In the genomic region with DNA sequence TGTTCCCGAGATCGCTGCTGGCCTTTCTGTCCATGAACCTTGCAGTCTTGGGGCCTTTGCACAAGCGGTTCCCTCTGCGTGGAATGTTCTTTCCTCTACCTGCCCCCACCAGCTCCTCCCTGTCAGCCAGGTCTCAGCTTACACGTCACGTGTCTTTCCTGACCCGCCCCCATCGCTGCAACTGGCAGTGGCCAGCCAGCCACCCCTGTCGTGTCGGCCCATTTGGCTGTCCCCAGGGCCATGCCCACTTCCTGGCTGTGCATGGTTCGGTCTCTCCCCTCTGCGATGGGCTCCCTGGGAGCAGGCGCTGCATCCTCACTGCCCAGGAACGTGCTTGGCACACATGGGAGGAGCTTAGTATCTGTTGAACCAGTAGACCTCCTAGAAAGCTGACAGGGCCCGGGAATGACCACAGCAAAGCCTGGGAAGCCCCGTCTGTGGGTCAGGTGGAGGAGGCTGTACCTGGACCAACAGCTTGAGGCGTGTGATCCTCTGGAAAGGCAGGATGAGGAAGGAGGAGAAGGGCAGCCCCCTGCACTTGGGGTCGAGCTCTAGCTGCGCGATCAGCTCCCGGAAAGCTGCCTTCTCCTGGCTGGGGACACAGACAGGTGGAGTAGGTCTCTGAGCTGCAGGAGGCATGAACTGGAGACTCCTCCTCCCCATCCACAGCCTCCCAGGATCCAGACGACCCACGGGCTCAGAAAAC, we compare ENCODE assay signal across 11 cellular contexts. TPM values are rescaled to one million over a fixed set of nuclear protein-coding genes. Genes with fewer than 3 reads are reported as not detected.
DNase-seq lines count a peak whose midpoint lies in the region; ATAC-seq and TF ChIP-seq lines count a peak whose summit lies in the region.
"Had no signal": no experiment of that assay in that cellular context is flagged by ENCODE, and none has a peak within 500 bp of the region (broad histone marks: within the 10 kb centered on the region; RNA-seq: fewer than 3 reads in every experiment).

No MANE protein-coding gene starts in this region.

- H3K4me1 Mint-ChIP-seq in endodermal cell (peaks cover 11% of the 10 kb centered on the region), osteocyte (ENCODE audit: unreplicated experiment) (peaks cover 10% of the 10 kb centered on the region)
- H3K4me1 Mint-ChIP-seq: activated naive CD4-positive, alpha-beta T cell treated with anti-CD3 and anti-CD28 coated beads, Interleukin-2, amount 50 U/mL, for 24 hours had no signal

- no peak overlapping the region for H3K4me3 ChIP-seq in endodermal cell (ENCODE audit: low read length)
- no peak overlapping the region for H3K4me3 ChIP-seq in sigmoid colon
- no peak overlapping the region for H3K4me3 ChIP-seq in vagina

- intact Hi-C loops in sigmoid colon (cut with DNase I) (no loop called here), vagina (cut with DNase I) (no loop called here)

- no peaks in the 10 kb centered on the region for H3K4me1 ChIP-seq in endodermal cell (ENCODE audit: control insufficient read depth, insufficient read depth, low read length)
- peaks cover 0 to 6% (median 0%) of the 10 kb centered on the region in 4 donors for H3K4me1 ChIP-seq in sigmoid colon
- H3K4me1 ChIP-seq in vagina: peaks cover 7% of the 10 kb centered on the region

- ATAC-seq in HG03460 (IDR thresholded peaks at IDR 0.05; ENCODE audit: unreplicated experiment): no peak

- WGBS in endodermal cell (ENCODE audit: insufficient coverage in 1 of 2, insufficient read length in 1 of 2), 2 experiments: 49 to 56% methylated on average over 8 to 23 of the region's 23 CpGs
- WGBS in sigmoid colon, 2 donors: 57 to 79% methylated on average over 23 of the region's 23 CpGs

- no peaks in the 10 kb centered on the region for H3K36me3 Mint-ChIP-seq in endodermal cell (ENCODE audit: low read depth)
- H3K36me3 Mint-ChIP-seq in osteocyte (ENCODE audit: unreplicated experiment): no peaks in the 10 kb centered on the region
- H3K36me3 Mint-ChIP-seq: activated naive CD4-positive, alpha-beta T cell treated with anti-CD3 and anti-CD28 coated beads, Interleukin-2, amount 50 U/mL, for 24 hours had no signal

- H3K27me3 Mint-ChIP-seq in endodermal cell (ENCODE audit: insufficient read depth) (no peaks in the 10 kb centered on the region), osteocyte (ENCODE audit: unreplicated experiment) (no peaks in the 10 kb centered on the region)
- H3K27me3 Mint-ChIP-seq: activated naive CD4-positive, alpha-beta T cell treated with anti-CD3 and anti-CD28 coated beads, Interleukin-2, amount 50 U/mL, for 24 hours had no signal

- H3K9me3 Mint-ChIP-seq in endodermal cell: no peaks in the 10 kb centered on the region
- H3K9me3 Mint-ChIP-seq in osteocyte (ENCODE audit: unreplicated experiment): no peaks in the 10 kb centered on the region
- H3K9me3 Mint-ChIP-seq: activated naive CD4-positive, alpha-beta T cell treated with anti-CD3 and anti-CD28 coated beads, Interleukin-2, amount 50 U/mL, for 24 hours; neural crest cell had no signal

- no peak for TF ChIP-seq EP300 in sigmoid colon (IDR thresholded peaks at IDR 0.05)

- no peak overlapping the region for H3K9ac ChIP-seq in endodermal cell (ENCODE audit: extremely low read depth, low read length, poor library complexity, severe bottlenecking)
- H3K9ac ChIP-seq: KMS-11 had no signal

- H3K4me3 Mint-ChIP-seq in endodermal cell (peak overlapping the region; percentile 46), osteocyte (ENCODE audit: unreplicated experiment) (no peak overlapping the region)
- H3K4me3 Mint-ChIP-seq: activated naive CD4-positive, alpha-beta T cell treated with anti-CD3 and anti-CD28 coated beads, Interleukin-2, amount 50 U/mL, for 24 hours; neural crest cell had no signal

- H3K27ac Mint-ChIP-seq in endodermal cell: peak overlapping the region; percentile 57
- no peak overlapping the region for H3K27ac Mint-ChIP-seq in osteocyte (ENCODE audit: unreplicated experiment)
- H3K27ac Mint-ChIP-seq: activated naive CD4-positive, alpha-beta T cell treated with anti-CD3 and anti-CD28 coated beads, Interleukin-2, amount 50 U/mL, for 24 hours had no signal

- no peak for TF ChIP-seq POLR2A in sigmoid colon (IDR thresholded peaks at IDR 0.05)
- TF ChIP-seq POLR2A in vagina (IDR thresholded peaks at IDR 0.05): no peak

- DNase-seq in ELR (ENCODE audit: low read depth) (peak; percentile 48), NCI-H748 (lab: John Stamatoyannopoulos, UW; ENCODE audit: unreplicated experiment) (peak; percentile 80), endodermal cell (peak; percentile 93), osteocyte (ENCODE audit: extremely low spot score, unreplicated experiment) (peak; percentile 80), NCI-H226 (no peak), sigmoid colon (no peak), vagina (ENCODE audit: extremely low spot score in 2 of 2) (no peak)

- H3K9me3 ChIP-seq in endodermal cell (ENCODE audit: control insufficient read depth, low read length) (no peaks in the 10 kb centered on the region), sigmoid colon (no peaks in the 10 kb centered on the region), vagina (no peaks in the 10 kb centered on the region)

- TF ChIP-seq CTCF in endodermal cell (conservative IDR thresholded peaks at IDR 0.05) (no peak), osteocyte (IDR thresholded peaks at IDR 0.05) (no peak), sigmoid colon (IDR thresholded peaks at IDR 0.05) (no peak), vagina (IDR thresholded peaks at IDR 0.05) (no peak)

- H3K36me3 ChIP-seq in endodermal cell (ENCODE audit: control insufficient read depth, insufficient read depth, low read length) (no peaks in the 10 kb centered on the region), sigmoid colon (no peaks in the 10 kb centered on the region), vagina (no peaks in the 10 kb centered on the region)

- H3K27ac ChIP-seq in endodermal cell (ENCODE audit: low read depth, low read length) (no peak overlapping the region), sigmoid colon (no peak overlapping the region), vagina (no peak overlapping the region)
- H3K27ac ChIP-seq: KMS-11 had no signal

- no peaks in the 10 kb centered on the region for H3K27me3 ChIP-seq in endodermal cell (ENCODE audit: control insufficient read depth, insufficient read depth, low read length, poor library complexity, severe bottlenecking)
- H3K27me3 ChIP-seq in sigmoid colon: peaks cover 2 to 45% (median 18%) of the 10 kb centered on the region in 3 donors
- no peaks in the 10 kb centered on the region for H3K27me3 ChIP-seq in vagina

RNA-seq across cellular contexts. Expression of a gene that starts 21.0 kb away (rescaled TPM):
- total RNA-seq in endodermal cell (1 to 10 TPM; 3.6 to 5.0 TPM), osteocyte (1.9 and 2.1 TPM in 2 replicates), sigmoid colon (1 to 10 TPM in 2 of 4 donors, under 1 TPM in 2; under 0.01 to 1.9 (median 0.71) TPM), vagina (not detected)
- 1.00 TPM for polyA plus RNA-seq in endodermal cell (2013, experiment 1 of 2)
- polyA plus RNA-seq in endodermal cell (2013, experiment 2 of 2): 0.66 TPM
- polyA plus RNA-seq in sigmoid colon: 10 to 100 TPM in 1 of 3 donors, 1 to 10 TPM in 2; 7.2 to 13.2 (median 8.8) TPM

Comparison
In these comparisons a context has a peak if more than half of its experiments do, and no peak if none do; other contexts are left out.
1. DNase-seq: peak in ELR (single experiment), NCI-H748 (single experiment), endodermal cell (single experiment) and osteocyte (single experiment); none in NCI-H226 (single experiment), sigmoid colon (single experiment) and vagina (0 of 2).